22 cellular contexts compared by ENCODE assay signal in the genomic region with DNA sequence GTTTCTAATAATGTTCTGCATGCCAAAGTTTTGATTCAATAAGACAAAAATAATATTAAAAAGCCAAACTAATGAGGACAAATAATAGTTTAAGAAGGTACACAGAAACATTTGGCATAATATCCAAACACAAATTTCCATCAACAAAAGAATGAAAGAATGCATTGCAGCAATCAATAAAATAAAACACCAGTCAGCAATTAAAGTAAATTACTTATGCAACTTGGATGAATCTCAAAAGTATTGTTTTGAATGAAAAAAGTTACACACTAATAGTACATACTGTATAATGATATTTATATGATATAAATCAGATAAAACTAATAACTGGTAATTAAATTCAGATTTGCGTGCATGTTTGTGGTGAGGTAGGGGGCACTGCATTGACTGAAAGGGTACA.
A peak's percentile ranks its signal among the peaks of the same experiment; 100 is the strongest.
DNase-seq lines count a peak whose midpoint lies in the region; ATAC-seq, FAIRE-seq and TF ChIP-seq lines count a peak whose summit lies in the region.
"Had no signal": no experiment of that assay in that cellular context is flagged by ENCODE, and none has a peak within 500 bp of the region (broad histone marks: within the 10 kb centered on the region; RNA-seq: fewer than 3 reads in every experiment).

No MANE protein-coding gene starts in this region.

- H3K9me3 ChIP-seq in A549 (no peaks in the 10 kb centered on the region), BE2C (no peaks in the 10 kb centered on the region), K562 (replicated peaks; ENCODE audit: control insufficient read depth, insufficient read depth, low read depth, low read length) (no peaks in the 10 kb centered on the region)

- no peak overlapping the region for H3K9ac ChIP-seq in K562 (ENCODE audit: insufficient read depth in 1 of 2, low read depth in 2 of 2, low read length in 2 of 2)
- H3K9ac ChIP-seq: BLaER1 treated with 17β-estradiol and CSF1 and Interleukin-3, amounts not matched to agents 10 nM and 100 nM had no signal

- no peaks in the 10 kb centered on the region for H4K20me1 ChIP-seq in K562 (replicated peaks; ENCODE audit: control insufficient read depth, insufficient read depth, low read length)
- H4K20me1 ChIP-seq: BLaER1 treated with 17β-estradiol and CSF1 and Interleukin-3, amounts not matched to agents 10 nM and 100 nM had no signal

- H3K27ac ChIP-seq in A549, result no peak overlapping the region
- H3K27ac ChIP-seq in K562 (ENCODE audit: extremely low read depth, low read depth, low read length), result no peak overlapping the region
- H3K27ac ChIP-seq: BLaER1 treated with 17β-estradiol and CSF1 and Interleukin-3, amounts not matched to agents 10 nM and 100 nM; C4-2B had no signal

- H3K9me1 ChIP-seq in K562 (ENCODE audit: control insufficient read depth, insufficient read depth, low read length), result no peaks in the 10 kb centered on the region

- H3K4me2 ChIP-seq in A549, result no peak overlapping the region
- no peak overlapping the region for H3K4me2 ChIP-seq in K562 (ENCODE audit: insufficient read depth, low read length)
- H3K4me2 ChIP-seq: BLaER1 treated with 17β-estradiol and CSF1 and Interleukin-3, amounts not matched to agents 10 nM and 100 nM had no signal

- TF ChIP-seq CTCF in A549 (IDR thresholded peaks at IDR 0.05), result no peak
- TF ChIP-seq CTCF in BE2C (IDR thresholded peaks at IDR 0.05; ENCODE audit: low read depth, low read length), result 0 out of 2 replicates have a peak, but pooled peaks have one; percentile 5
- no peak for TF ChIP-seq CTCF in K562 (IDR thresholded peaks at IDR 0.05 in 2 of 3, conservative IDR thresholded peaks at IDR 0.05 in 1 of 3; ENCODE audit: insufficient read depth in 2 of 3, low read depth in 1 of 3, low read length in 3 of 3)

- H3K79me2 ChIP-seq in K562 (ENCODE audit: control insufficient read depth, insufficient read depth, low read length), result no peaks in the 10 kb centered on the region

- FAIRE-seq in A549 (lab: Jason Lieb, UNC), result no peak
- FAIRE-seq in K562 (lab: Jason Lieb, UNC), result no peak
- FAIRE-seq: GM12878, GM12892, GM18507 had no signal

- POLR2A ChIA-PET in A549 (lab: Yijun Ruan, JAX) (no interaction called here), K562 (lab: Yijun Ruan, JAX) (no interaction called here)

- BruUV-seq in K562 (replicated peaks; lab: Mats Ljungman, UMichigan), result no TSS peak

- no peak for TF ChIP-seq RAD21 in A549 (conservative IDR thresholded peaks at IDR 0.05 in 1 of 2, IDR thresholded peaks at IDR 0.05 in 1 of 2)
- no peak for TF ChIP-seq RAD21 in K562 (CRISPR knock-in tag; conservative IDR thresholded peaks at IDR 0.05 in 1 of 2, IDR thresholded peaks at IDR 0.05 in 1 of 2)

- H3K4me3 ChIP-seq in A549 (no peak overlapping the region), BE2C (ENCODE audit: low read depth, low read length) (no peak overlapping the region), K562 (no peak overlapping the region)
- H3K4me3 ChIP-seq: BLaER1 treated with 17β-estradiol and CSF1 and Interleukin-3, amounts not matched to agents 10 nM and 100 nM; GM12878 had no signal

- in situ Hi-C loops in K562 (cut with MboI), result no loop called here

- CTCF ChIA-PET in A549 (lab: Yijun Ruan, JAX), result no interaction called here
- CTCF ChIA-PET in K562 (lab: Yijun Ruan, JAX; ENCODE audit: low intra/inter-chr PET ratio), result no interaction called here

- WGBS in A549 (ENCODE audit: missing lambda C conversion rate), result 64% methylated on average over 1 of the region's 1 CpG
- 0% methylated on average over 1 of the region's 1 CpG for WGBS in K562 (ENCODE audit: insufficient coverage, low coverage, missing lambda C conversion rate)

- H3K36me3 ChIP-seq in BE2C (no peaks in the 10 kb centered on the region), K562 (ENCODE audit: control insufficient read depth, insufficient read depth, low read length) (no peaks in the 10 kb centered on the region)
- H3K36me3 ChIP-seq: BLaER1 treated with 17β-estradiol and CSF1 and Interleukin-3, amounts not matched to agents 10 nM and 100 nM had no signal

- no peak overlapping the region for H2AFZ ChIP-seq in K562 (ENCODE audit: low read depth, low read length)

- ATAC-seq in A549 (no peak), K562 (no peak)
- ATAC-seq: CD8-positive, alpha-beta T cell; GM12878 had no signal

- H3K4me1 ChIP-seq in A549 (no peaks in the 10 kb centered on the region), BE2C (no peaks in the 10 kb centered on the region), K562 (replicated peaks in 1 of 2; ENCODE audit: control insufficient read depth in 2 of 2, insufficient read depth in 2 of 2, low read length in 2 of 2) (no peaks in the 10 kb centered on the region)
- H3K4me1 ChIP-seq: BLaER1 treated with 17β-estradiol and CSF1 and Interleukin-3, amounts not matched to agents 10 nM and 100 nM had no signal

- no peak for DNase-seq in A549 (ENCODE audit: low read depth in 1 of 2, low spot score in 1 of 2)
- no peak for DNase-seq in BE2C
- DNase-seq in K562 (ENCODE audit: extremely low read depth in 1 of 4, low spot score in 3 of 4), result no peak
- DNase-seq in stimulated activated naive CD4-positive, alpha-beta T cell (lab: John Stamatoyannopoulos, UW), result no peak
- DNase-seq in hypothalamus (lab: John Stamatoyannopoulos, UW), result no peak
- DNase-seq: 8988T; AML-193; CD4-positive, alpha-beta T cell; CD8-positive, alpha-beta T cell; COR-L47; DMS 273 treated with DMSO at 0.1 percent for 48 hours; DMS153; DMS53; DMS79; DND-41; EL; GDM1 had no signal

- H3K27me3 ChIP-seq in BE2C (no peaks in the 10 kb centered on the region), K562 (ENCODE audit: control insufficient read depth in 2 of 2, insufficient read depth in 2 of 2, low read length in 2 of 2) (no peaks in the 10 kb centered on the region)
- H3K27me3 ChIP-seq: BLaER1 treated with 17β-estradiol and CSF1 and Interleukin-3, amounts not matched to agents 10 nM and 100 nM had no signal

- TF ChIP-seq EP300 in A549 (IDR thresholded peaks at IDR 0.05) (no peak), K562 (IDR thresholded peaks at IDR 0.05; ENCODE audit: low read length) (no peak)

- intact Hi-C loops in K562 (cut with micrococcal nuclease), result no loop called here

- TF ChIP-seq POLR2A in A549 (IDR thresholded peaks at IDR 0.05; ENCODE audit: low read length) (no peak), K562 (conservative IDR thresholded peaks at IDR 0.05) (no peak)

TF ChIP-seq in A549, 52 proteins besides CTCF, POLR2A, EP300 and RAD21:
- TF ChIP-seq MAFK (IDR thresholded peaks at IDR 0.05; ENCODE audit: partially characterized antibody) (peak; percentile 53), FOSL2 (IDR thresholded peaks at IDR 0.05) (no peak), FOSL2 (CRISPR knock-in tag; IDR thresholded peaks at IDR 0.05) (no peak), HEYL (CRISPR knock-in tag; IDR thresholded peaks at IDR 0.05) (no peak)
- TF ChIP-seq, protein P1, sequence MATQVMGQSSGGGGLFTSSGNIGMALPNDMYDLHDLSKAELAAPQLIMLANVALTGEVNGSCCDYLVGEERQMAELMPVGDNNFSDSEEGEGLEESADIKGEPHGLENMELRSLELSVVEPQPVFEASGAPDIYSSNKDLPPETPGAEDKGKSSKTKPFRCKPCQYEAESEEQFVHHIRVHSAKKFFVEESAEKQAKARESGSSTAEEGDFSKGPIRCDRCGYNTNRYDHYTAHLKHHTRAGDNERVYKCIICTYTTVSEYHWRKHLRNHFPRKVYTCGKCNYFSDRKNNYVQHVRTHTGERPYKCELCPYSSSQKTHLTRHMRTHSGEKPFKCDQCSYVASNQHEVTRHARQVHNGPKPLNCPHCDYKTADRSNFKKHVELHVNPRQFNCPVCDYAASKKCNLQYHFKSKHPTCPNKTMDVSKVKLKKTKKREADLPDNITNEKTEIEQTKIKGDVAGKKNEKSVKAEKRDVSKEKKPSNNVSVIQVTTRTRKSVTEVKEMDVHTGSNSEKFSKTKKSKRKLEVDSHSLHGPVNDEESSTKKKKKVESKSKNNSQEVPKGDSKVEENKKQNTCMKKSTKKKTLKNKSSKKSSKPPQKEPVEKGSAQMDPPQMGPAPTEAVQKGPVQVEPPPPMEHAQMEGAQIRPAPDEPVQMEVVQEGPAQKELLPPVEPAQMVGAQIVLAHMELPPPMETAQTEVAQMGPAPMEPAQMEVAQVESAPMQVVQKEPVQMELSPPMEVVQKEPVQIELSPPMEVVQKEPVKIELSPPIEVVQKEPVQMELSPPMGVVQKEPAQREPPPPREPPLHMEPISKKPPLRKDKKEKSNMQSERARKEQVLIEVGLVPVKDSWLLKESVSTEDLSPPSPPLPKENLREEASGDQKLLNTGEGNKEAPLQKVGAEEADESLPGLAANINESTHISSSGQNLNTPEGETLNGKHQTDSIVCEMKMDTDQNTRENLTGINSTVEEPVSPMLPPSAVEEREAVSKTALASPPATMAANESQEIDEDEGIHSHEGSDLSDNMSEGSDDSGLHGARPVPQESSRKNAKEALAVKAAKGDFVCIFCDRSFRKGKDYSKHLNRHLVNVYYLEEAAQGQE (IDR thresholded peaks at IDR 0.05), result no peak

TF ChIP-seq in K562, 482 proteins besides CTCF, POLR2A, EP300 and RAD21:
- TF ChIP-seq POLR2AphosphoS5 (IDR thresholded peaks at IDR 0.05; ENCODE audit: control insufficient read depth, insufficient read depth, low read depth, low read length) (no peak), ZNF316 (IDR thresholded peaks at IDR 0.05) (peak; percentile 65; the same call in 1 of the 2 replicates), C11orf30 (IDR thresholded peaks at IDR 0.05; ENCODE audit: low read depth) (peak; percentile 25; the same call in 1 of the 2 replicates), PCBP1 (IDR thresholded peaks at IDR 0.05; ENCODE audit: low read depth, low read length, poor library complexity, severe bottlenecking) (no peak), MAFF (IDR thresholded peaks at IDR 0.05; ENCODE audit: low read length) (peak; percentile 7; the same call in 1 of the 2 replicates), MEF2D (tag; conservative IDR thresholded peaks at IDR 0.05; ENCODE audit: low read depth) (no peak), SOX6 (IDR thresholded peaks at IDR 0.05) (no peak), MAFG (tag; conservative IDR thresholded peaks at IDR 0.05) (0 out of 2 replicates have a peak, but pooled peaks have one; percentile 12)
TF ChIP-seq in K562: peak in this region for 4.

Comparison
In these comparisons a context has a peak if more than half of its experiments do, and no peak if none do; other contexts are left out.
1. Of the 35 proteins assayed by ChIP-seq in both K562 and A549: peak only in K562: none; only in A549: MAFK; in both: none; in neither: 34.